In genomic region chr12:109308534-109309440, GRCh38 we compare ENCODE assay signal across 9 cellular contexts. TPM values are rescaled to one million over a fixed set of nuclear protein-coding genes. Genes with fewer than 3 reads are reported as not detected.
DNase-seq lines count a peak whose midpoint lies in the region; ATAC-seq and TF ChIP-seq lines count a peak whose summit lies in the region.
"Had no signal": no experiment of that assay in that cellular context is flagged by ENCODE, and none has a peak within 500 bp of the region (broad histone marks: within the 10 kb centered on the region; RNA-seq: fewer than 3 reads in every experiment).

TSS of gene FOXN4 (minus strand) at chr12:109309284. CDS start at chr12:109308321, 963 bp downstream.

- no peaks in the 10 kb centered on the region for H3K36me3 ChIP-seq in subcutaneous abdominal adipose tissue (ENCODE audit: control insufficient read depth in 5 of 5, insufficient read depth in 5 of 5, low read length in 5 of 5)

- no peak within 1 kb of the TSS for H3K27ac ChIP-seq in subcutaneous abdominal adipose tissue (ENCODE audit: low read depth, low read length)

- H3K36me3 Mint-ChIP-seq in activated CD4-positive, alpha-beta T cell treated with anti-CD3 and anti-CD28 coated beads for 36 hours (ENCODE audit: low read depth) = no peaks in the 10 kb centered on the region

- ATAC-seq in activated CD4-positive, alpha-beta T cell treated with anti-CD3 and anti-CD28 coated beads for 36 hours = no peak
- ATAC-seq in SK-N-SH treated with all-trans-retinoic acid at 6 μM for 48 hours (peak; percentile 58; the same call in 2 of the 3 replicates), HG03108 (IDR thresholded peaks at IDR 0.05; ENCODE audit: unreplicated experiment) (no peak)

- CTCF ChIA-PET in activated CD4-positive, alpha-beta T cell treated with anti-CD3 and anti-CD28 coated beads for 36 hours (lab: Charles Lee) = interaction anchor here (0.7 kb wide), 1 partner anchor 120 kb away, joined by 3 read pairs; no protein-coding TSS in a partner anchor

- intact Hi-C loops in activated CD4-positive, alpha-beta T cell treated with anti-CD3 and anti-CD28 coated beads for 36 hours (cut with DNase I, micrococcal nuclease) = no loop called here

- no peak for DNase-seq in activated CD4-positive, alpha-beta T cell treated with anti-CD3 and anti-CD28 coated beads for 36 hours
- DNase-seq in activated CD4-positive, alpha-beta T cell treated with anti-CD3 and anti-CD28 coated beads for 1 hour = no peak
- DNase-seq in iPS-NIHi11 (ENCODE audit: low spot score) (peak; percentile 79), GM19240 (ENCODE audit: insufficient read length, low spot score) (no peak), NCI-H2029 treated with DMSO at 0.1 percent for 48 hours (lab: John Stamatoyannopoulos, UW) (no peak)

- peak within 1 kb of the TSS in 1 of 5 donors; percentile 52 for H3K9ac ChIP-seq in subcutaneous abdominal adipose tissue (ENCODE audit: low read length in 5 of 5)

- H3K4me3 Mint-ChIP-seq in activated CD4-positive, alpha-beta T cell treated with anti-CD3 and anti-CD28 coated beads for 36 hours = peak within 1 kb of the TSS; percentile 63

- POLR2A ChIA-PET in activated CD4-positive, alpha-beta T cell treated with anti-CD3 and anti-CD28 coated beads for 36 hours (lab: Charles Lee) = no interaction called here

- peaks cover 0 to 18% (median 17%) of the 10 kb centered on the region in 5 donors for H3K4me1 ChIP-seq in subcutaneous abdominal adipose tissue (ENCODE audit: control insufficient read depth in 5 of 5, insufficient read depth in 5 of 5, low read length in 5 of 5)

- H3K4me3 ChIP-seq in subcutaneous abdominal adipose tissue (ENCODE audit: low read depth in 1 of 5, low read length in 5 of 5) = peak within 1 kb of the TSS; percentile 59 to 73 (median 63)

- no peaks in the 10 kb centered on the region for H3K9me3 Mint-ChIP-seq in activated CD4-positive, alpha-beta T cell treated with anti-CD3 and anti-CD28 coated beads for 36 hours (ENCODE audit: low read depth)

- no peak within 1 kb of the TSS for H3K27ac Mint-ChIP-seq in activated CD4-positive, alpha-beta T cell treated with anti-CD3 and anti-CD28 coated beads for 36 hours

- H3K9me3 ChIP-seq in subcutaneous abdominal adipose tissue (ENCODE audit: control insufficient read depth in 5 of 5, low read length in 5 of 5) = no peaks in the 10 kb centered on the region

- H3K4me1 Mint-ChIP-seq in activated CD4-positive, alpha-beta T cell treated with anti-CD3 and anti-CD28 coated beads for 36 hours = peaks cover 9% of the 10 kb centered on the region

- peaks cover 28 to 57% (median 35%) of the 10 kb centered on the region in 5 donors for H3K27me3 ChIP-seq in subcutaneous abdominal adipose tissue (ENCODE audit: control insufficient read depth in 5 of 5, insufficient read depth in 4 of 5, low read length in 5 of 5)

- peaks cover 39% of the 10 kb centered on the region for H3K27me3 Mint-ChIP-seq in activated CD4-positive, alpha-beta T cell treated with anti-CD3 and anti-CD28 coated beads for 36 hours

TF ChIP-seq in SK-N-SH treated with all-trans-retinoic acid at 6 μM for 48 hours, 23 proteins besides CTCF, POLR2A, EP300 and RAD21:
- TF ChIP-seq ESRRG (CRISPR knock-in tag; IDR thresholded peaks at IDR 0.05) = no peak
- TF ChIP-seq TOX (CRISPR knock-in tag; IDR thresholded peaks at IDR 0.05; ENCODE audit: borderline replicate concordance) = no peak
- TF ChIP-seq ZNF565 (CRISPR knock-in tag; conservative IDR thresholded peaks at IDR 0.05; ENCODE audit: low read depth) = no peak
- TF ChIP-seq OSR1 (CRISPR knock-in tag; IDR thresholded peaks at IDR 0.05) = no peak
- no peak for TF ChIP-seq ARNTL (CRISPR knock-in tag; IDR thresholded peaks at IDR 0.05; ENCODE audit: borderline replicate concordance, low read depth)
- no peak for TF ChIP-seq CSDC2 (CRISPR knock-in tag; IDR thresholded peaks at IDR 0.05)
- TF ChIP-seq, protein P1, sequence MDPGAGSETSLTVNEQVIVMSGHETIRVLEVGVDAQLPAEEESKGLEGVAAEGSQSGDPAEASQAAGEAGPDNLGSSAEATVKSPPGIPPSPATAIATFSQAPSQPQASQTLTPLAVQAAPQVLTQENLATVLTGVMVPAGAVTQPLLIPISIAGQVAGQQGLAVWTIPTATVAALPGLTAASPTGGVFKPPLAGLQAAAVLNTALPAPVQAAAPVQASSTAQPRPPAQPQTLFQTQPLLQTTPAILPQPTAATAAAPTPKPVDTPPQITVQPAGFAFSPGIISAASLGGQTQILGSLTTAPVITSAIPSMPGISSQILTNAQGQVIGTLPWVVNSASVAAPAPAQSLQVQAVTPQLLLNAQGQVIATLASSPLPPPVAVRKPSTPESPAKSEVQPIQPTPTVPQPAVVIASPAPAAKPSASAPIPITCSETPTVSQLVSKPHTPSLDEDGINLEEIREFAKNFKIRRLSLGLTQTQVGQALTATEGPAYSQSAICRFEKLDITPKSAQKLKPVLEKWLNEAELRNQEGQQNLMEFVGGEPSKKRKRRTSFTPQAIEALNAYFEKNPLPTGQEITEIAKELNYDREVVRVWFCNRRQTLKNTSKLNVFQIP (CRISPR knock-in tag; IDR thresholded peaks at IDR 0.05; ENCODE audit: borderline replicate concordance, low read depth) = no peak
- no peak for TF ChIP-seq ZNF8 (CRISPR knock-in tag; IDR thresholded peaks at IDR 0.05)
- TF ChIP-seq TSHZ2 (CRISPR knock-in tag; IDR thresholded peaks at IDR 0.05) = no peak

RNA-seq across cellular contexts. Expression of gene FOXN4, which starts in this region (rescaled TPM):
- total RNA-seq in activated CD4-positive, alpha-beta T cell treated with anti-CD3 and anti-CD28 coated beads for 36 hours = not detected
- total RNA-seq: lung microvascular endothelial cell had no signal
